In genomic region chr2:8049851-8050571, GRCh38 we compare ENCODE assay signal across 10 cellular contexts.
DNase-seq lines count a peak whose midpoint lies in the region; ATAC-seq and TF ChIP-seq lines count a peak whose summit lies in the region.
"Had no signal": no experiment of that assay in that cellular context is flagged by ENCODE, and none has a peak within 500 bp of the region (broad histone marks: within the 10 kb centered on the region; RNA-seq: fewer than 3 reads in every experiment).

No MANE protein-coding gene starts in this region.

- no peaks in the 10 kb centered on the region for H3K27me3 ChIP-seq in upper lobe of left lung

- H3K27ac ChIP-seq in upper lobe of left lung: no peak overlapping the region
- H3K27ac ChIP-seq: psoas muscle had no signal

- H3K27me3 Mint-ChIP-seq in T-helper 2 cell treated with Interferon-gamma antibody and Interleukin-4, amounts not matched to agents 5 μg/mL and 100 μg/mL, for 36 hours (ENCODE audit: low read depth): no peaks in the 10 kb centered on the region

- WGBS in upper lobe of left lung, 2 donors: 80 to 98% methylated on average over 3 of the region's 3 CpGs

- H3K9me3 Mint-ChIP-seq in T-helper 2 cell treated with Interferon-gamma antibody and Interleukin-4, amounts not matched to agents 5 μg/mL and 100 μg/mL, for 36 hours: peaks cover 7% of the 10 kb centered on the region

- DNase-seq in T-helper 2 cell treated with Interferon-gamma antibody and Interleukin-4, amounts not matched to agents 5 μg/mL and 100 μg/mL, for 36 hours (ENCODE audit: low spot score): peak; percentile 82
- peak; percentile 35 to 42 for DNase-seq in stimulated activated CD4-positive, alpha-beta T cell treated with anti-CD3 and anti-CD28 coated beads, Interleukin-2, amount 100 ng/mL, for 48 hours
- DNase-seq in NAMALWA (ENCODE audit: low spot score) (no peak), upper lobe of left lung (no peak), activated gamma-delta T cell treated with Interleukin-2 at 50 U/mL for 16 hours (no peak)
- DNase-seq: head of caudate nucleus, NCI-H748 treated with DMSO at 0.1 percent for 48 hours, psoas muscle had no signal

- H3K4me1 ChIP-seq in upper lobe of left lung: no peaks in the 10 kb centered on the region
- H3K4me1 ChIP-seq: psoas muscle had no signal

- no peak overlapping the region for H3K4me3 ChIP-seq in upper lobe of left lung
- H3K4me3 ChIP-seq: psoas muscle had no signal

- TF ChIP-seq POLR2A in upper lobe of left lung (IDR thresholded peaks at IDR 0.05): no peak

- ATAC-seq in GM19324 (IDR thresholded peaks at IDR 0.05; ENCODE audit: low FRiP score, unreplicated experiment): peak; percentile 84
- ATAC-seq in HG02678 (IDR thresholded peaks at IDR 0.05; ENCODE audit: unreplicated experiment): peak; percentile 93
- ATAC-seq in upper lobe of left lung (ENCODE audit: low FRiP score in 2 of 2): no peak
- ATAC-seq: psoas muscle had no signal

- no peaks in the 10 kb centered on the region for H3K36me3 ChIP-seq in upper lobe of left lung

- TF ChIP-seq EP300 in upper lobe of left lung (IDR thresholded peaks at IDR 0.05): no peak

- peak overlapping the region; percentile 25 for H3K4me3 Mint-ChIP-seq in T-helper 2 cell treated with Interferon-gamma antibody and Interleukin-4, amounts not matched to agents 5 μg/mL and 100 μg/mL, for 36 hours

- no peaks in the 10 kb centered on the region for H3K9me3 ChIP-seq in upper lobe of left lung
- H3K9me3 ChIP-seq: psoas muscle had no signal

- H3K4me1 Mint-ChIP-seq in T-helper 2 cell treated with Interferon-gamma antibody and Interleukin-4, amounts not matched to agents 5 μg/mL and 100 μg/mL, for 36 hours (ENCODE audit: low read depth): peaks cover 38% of the 10 kb centered on the region

- peak overlapping the region; percentile 86 for H3K27ac Mint-ChIP-seq in T-helper 2 cell treated with Interferon-gamma antibody and Interleukin-4, amounts not matched to agents 5 μg/mL and 100 μg/mL, for 36 hours

- peaks cover 14% of the 10 kb centered on the region for H3K36me3 Mint-ChIP-seq in T-helper 2 cell treated with Interferon-gamma antibody and Interleukin-4, amounts not matched to agents 5 μg/mL and 100 μg/mL, for 36 hours (ENCODE audit: low read depth)

- no peak for TF ChIP-seq CTCF in upper lobe of left lung (IDR thresholded peaks at IDR 0.05)

Comparison
In these comparisons a context has a peak if more than half of its experiments do, and no peak if none do; other contexts are left out.
1. ATAC-seq: peak in GM19324 (single experiment) and HG02678 (single experiment); none in upper lobe of left lung (0 of 2).
2. DNase-seq: peak in T-helper 2 cell treated with Interferon-gamma antibody and Interleukin-4, amounts not matched to agents 5 μg/mL and 100 μg/mL, for 36 hours (single experiment) and stimulated activated CD4-positive, alpha-beta T cell treated with anti-CD3 and anti-CD28 coated beads, Interleukin-2, amount 100 ng/mL, for 48 hours (2 of 2); none in NAMALWA (single experiment), upper lobe of left lung (0 of 2) and activated gamma-delta T cell treated with Interleukin-2 at 50 U/mL for 16 hours (single experiment).